8 cellular contexts compared by ENCODE assay signal in genomic region chr17:17146791-17147406, GRCh38. TPM values are rescaled to one million over a fixed set of nuclear protein-coding genes. Genes with fewer than 3 reads are reported as not detected.
DNase-seq lines count a peak whose midpoint lies in the region; ATAC-seq and TF ChIP-seq lines count a peak whose summit lies in the region.

No MANE protein-coding gene starts in this region.

- H3K36me3 Mint-ChIP-seq in Calu3 (ENCODE audit: insufficient read depth, unreplicated experiment) (peaks cover 65% of the 10 kb centered on the region), memory B cell (peaks cover 29% of the 10 kb centered on the region)
- H3K36me3 Mint-ChIP-seq in activated T-helper 2 cell treated with anti-CD3 and anti-CD28 coated beads, Interferon-gamma antibody, Interleukin-2, Interleukin-4, amounts not matched to agents 10 μg/mL and 5 μg/mL and 100 μg/mL, durations not matched to agents 14 hours and 24 hours and 36 hours (ENCODE audit: low read depth), result peaks cover 50% of the 10 kb centered on the region

- H3K27me3 ChIP-seq in Karpas-422 (ENCODE audit: low read length) (no peaks in the 10 kb centered on the region), tibial artery (no peaks in the 10 kb centered on the region)

- H3K9me3 ChIP-seq in Karpas-422 (ENCODE audit: low read length), result no peaks in the 10 kb centered on the region
- no peaks in the 10 kb centered on the region for H3K9me3 ChIP-seq in tibial artery

- H3K79me2 ChIP-seq in Karpas-422 (ENCODE audit: low read length), result no peaks in the 10 kb centered on the region

- H3K9me2 ChIP-seq in Karpas-422 (replicated peaks; ENCODE audit: insufficient read depth, low read length), result no peaks in the 10 kb centered on the region

- H4K20me1 ChIP-seq in Karpas-422 (ENCODE audit: insufficient read depth, low read depth, low read length), result no peaks in the 10 kb centered on the region

- DNase-seq in Calu3 (peak; percentile 38), Karpas-422 (peak; percentile 74), memory B cell (ENCODE audit: low spot score in 2 of 2) (no peak), DMS114 treated with DMSO at 0.1 percent for 48 hours (lab: John Stamatoyannopoulos, UW; ENCODE audit: unreplicated experiment) (no peak), tibial artery (no peak)
- peak; percentile 21 for DNase-seq in activated T-helper 2 cell treated with anti-CD3 and anti-CD28 coated beads, Interferon-gamma antibody, Interleukin-2, Interleukin-4, amounts not matched to agents 10 μg/mL and 5 μg/mL and 100 μg/mL, durations not matched to agents 14 hours and 24 hours and 36 hours (ENCODE audit: low spot score)

- no peak overlapping the region for H3K27ac Mint-ChIP-seq in Calu3 (ENCODE audit: unreplicated experiment)
- no peak overlapping the region for H3K27ac Mint-ChIP-seq in activated T-helper 2 cell treated with anti-CD3 and anti-CD28 coated beads, Interferon-gamma antibody, Interleukin-2, Interleukin-4, amounts not matched to agents 10 μg/mL and 5 μg/mL and 100 μg/mL, durations not matched to agents 14 hours and 24 hours and 36 hours
- no peak overlapping the region for H3K27ac Mint-ChIP-seq in memory B cell

- no TSS peak for BruUV-seq in Calu3 (replicated peaks; lab: Mats Ljungman, UMichigan)

- H3K9me3 Mint-ChIP-seq in Calu3 (ENCODE audit: low read depth, unreplicated experiment) (no peaks in the 10 kb centered on the region), memory B cell (no peaks in the 10 kb centered on the region)
- H3K9me3 Mint-ChIP-seq in activated T-helper 2 cell treated with anti-CD3 and anti-CD28 coated beads, Interferon-gamma antibody, Interleukin-2, Interleukin-4, amounts not matched to agents 10 μg/mL and 5 μg/mL and 100 μg/mL, durations not matched to agents 14 hours and 24 hours and 36 hours, result no peaks in the 10 kb centered on the region

- no peak overlapping the region for H2AFZ ChIP-seq in Karpas-422 (ENCODE audit: low read length)

- H3K27me3 Mint-ChIP-seq in Calu3 (ENCODE audit: unreplicated experiment), result no peaks in the 10 kb centered on the region
- no peaks in the 10 kb centered on the region for H3K27me3 Mint-ChIP-seq in activated T-helper 2 cell treated with anti-CD3 and anti-CD28 coated beads, Interferon-gamma antibody, Interleukin-2, Interleukin-4, amounts not matched to agents 10 μg/mL and 5 μg/mL and 100 μg/mL, durations not matched to agents 14 hours and 24 hours and 36 hours (ENCODE audit: low read depth)
- H3K27me3 Mint-ChIP-seq in memory B cell, result no peaks in the 10 kb centered on the region

- intact Hi-C loops in Calu3 (cut with micrococcal nuclease; ENCODE audit: unreplicated experiment) (no loop called here), tibial artery (cut with DNase I; ENCODE audit: low total_unique reads) (no loop called here)
- intact Hi-C loops in activated T-helper 2 cell treated with anti-CD3 and anti-CD28 coated beads, Interferon-gamma antibody, Interleukin-2, Interleukin-4, amounts not matched to agents 10 μg/mL and 5 μg/mL and 100 μg/mL, durations not matched to agents 14 hours and 24 hours and 36 hours (cut with micrococcal nuclease), result no loop called here

- ATAC-seq in memory B cell (ENCODE audit: low read depth), result peak; percentile 49
- no peak for ATAC-seq in HG03159 (IDR thresholded peaks at IDR 0.05; ENCODE audit: unreplicated experiment)
- ATAC-seq in GM21786 (IDR thresholded peaks at IDR 0.05; ENCODE audit: unreplicated experiment), result no peak

- H3K36me3 ChIP-seq in Karpas-422 (ENCODE audit: insufficient read depth, low read length), result no peaks in the 10 kb centered on the region
- H3K36me3 ChIP-seq in tibial artery, result peaks cover 66 to 93% (median 77%) of the 10 kb centered on the region in 3 donors

- H3K9ac ChIP-seq in Karpas-422 (ENCODE audit: low read length), result no peak overlapping the region

- no peak overlapping the region for H3K27ac ChIP-seq in Karpas-422 (ENCODE audit: low read length)
- H3K27ac ChIP-seq in tibial artery, result peak overlapping the region in 1 of 2 donors; percentile 19

- CTCF ChIA-PET in Calu3 (lab: Charles Lee), result interaction anchor here (0.6 to 1.2 kb wide), 2 partner anchors 48 to 149 kb away, joined by 3 to 6 read pairs; no protein-coding TSS in a partner anchor

- peak; percentile 16 for TF ChIP-seq CTCF in Calu3 (IDR thresholded peaks at IDR 0.05; ENCODE audit: unreplicated experiment)
- no peak for TF ChIP-seq CTCF in tibial artery (IDR thresholded peaks at IDR 0.05)

- H3K4me2 ChIP-seq in Karpas-422 (ENCODE audit: low read depth, low read length, poor library complexity, severe bottlenecking), result no peak overlapping the region

- H3K4me1 ChIP-seq in Karpas-422 (ENCODE audit: low read length) (peaks cover 4% of the 10 kb centered on the region), tibial artery (peaks cover 0 to 15% (median 14%) of the 10 kb centered on the region in 4 donors)

- H3K4me1 Mint-ChIP-seq in Calu3 (ENCODE audit: low read depth, unreplicated experiment) (peaks cover under 1% of the 10 kb centered on the region), memory B cell (peaks cover 7% of the 10 kb centered on the region)
- peaks cover 19% of the 10 kb centered on the region for H3K4me1 Mint-ChIP-seq in activated T-helper 2 cell treated with anti-CD3 and anti-CD28 coated beads, Interferon-gamma antibody, Interleukin-2, Interleukin-4, amounts not matched to agents 10 μg/mL and 5 μg/mL and 100 μg/mL, durations not matched to agents 14 hours and 24 hours and 36 hours (ENCODE audit: low read depth)

- H3K4me3 Mint-ChIP-seq in Calu3 (ENCODE audit: low read depth, unreplicated experiment), result no peak overlapping the region
- H3K4me3 Mint-ChIP-seq in activated T-helper 2 cell treated with anti-CD3 and anti-CD28 coated beads, Interferon-gamma antibody, Interleukin-2, Interleukin-4, amounts not matched to agents 10 μg/mL and 5 μg/mL and 100 μg/mL, durations not matched to agents 14 hours and 24 hours and 36 hours (ENCODE audit: low read depth), result no peak overlapping the region
- no peak overlapping the region for H3K4me3 Mint-ChIP-seq in memory B cell

- H3K4me3 ChIP-seq in Karpas-422 (ENCODE audit: low read length) (no peak overlapping the region), tibial artery (no peak overlapping the region)

RNA-seq across cellular contexts. Expression of gene PLD6, which starts 59.2 kb away (rescaled TPM):
- total RNA-seq in Calu3 (2022), result 2.9 and 3.0 TPM in 2 replicates
- total RNA-seq in Karpas-422 (2014; rRNA removed; shearing (Covaris generic); ENCODE audit: low replicate concordance), result 0.14 TPM in 1 of 2 replicates, not detected in the other
- 8.5 and 9.1 TPM in 2 replicates for total RNA-seq in activated T-helper 2 cell treated with anti-CD3 and anti-CD28 coated beads, Interferon-gamma antibody, Interleukin-2, Interleukin-4, amounts not matched to agents 10 μg/mL and 5 μg/mL and 100 μg/mL, durations not matched to agents 14 hours and 24 hours and 36 hours

Comparison
In these comparisons a context has a peak if more than half of its experiments do, and no peak if none do; other contexts are left out.
1. DNase-seq: peak in Calu3 (single experiment), Karpas-422 (single experiment) and activated T-helper 2 cell treated with anti-CD3 and anti-CD28 coated beads, Interferon-gamma antibody, Interleukin-2, Interleukin-4, amounts not matched to agents 10 μg/mL and 5 μg/mL and 100 μg/mL, durations not matched to agents 14 hours and 24 hours and 36 hours (single experiment); none in memory B cell (0 of 2), DMS114 treated with DMSO at 0.1 percent for 48 hours (single experiment) and tibial artery (0 of 2).